ENCODE assay signal across 24 cellular contexts in genomic region chr2:148517822-148518221, GRCh38.
"Had no signal": no experiment of that assay in that cellular context is flagged by ENCODE, and none has a peak within 500 bp of the region (broad histone marks: within the 10 kb centered on the region; RNA-seq: fewer than 3 reads in every experiment).

No MANE protein-coding gene starts in this region.

- H3K9ac ChIP-seq: KMS-11, SK-N-SH had no signal

- FAIRE-seq: HepG2 had no signal

- DNase-seq: IMR-90, MM.1S, NCI-H1092, NCI-H1105 treated with DMSO at 0.1 percent for 48 hours, NCI-H1417 treated with DMSO at 0.1 percent for 48 hours, NCI-H146, NCI-H1694 treated with DMSO at 0.1 percent for 48 hours, NCI-H1930, NCI-H2081, NCI-H2107, NCI-H2171, NCI-H226, NCI-H446, NCI-H524, NCI-H526 treated with DMSO at 0.1 percent for 48 hours, NCI-H748 treated with DMSO at 0.1 percent for 48 hours, SHP77, SK-N-SH, SW 1271, T-cell had no signal

- H3K27ac Mint-ChIP-seq: T-cell had no signal

- ATAC-seq: HepG2, Panc1, T-cell had no signal

- H3K27me3 Mint-ChIP-seq: T-cell had no signal

- H3K9me3 ChIP-seq: SK-N-SH had no signal

- H3K4me2 ChIP-seq: KMS-11, SK-N-SH had no signal

- H3K9me3 Mint-ChIP-seq: T-cell had no signal

- H3K4me3 Mint-ChIP-seq: T-cell had no signal

- H3K27ac ChIP-seq: KMS-11, RWPE1 had no signal

- H3K9me2 ChIP-seq: SK-N-SH had no signal
